ENCODE assay signal across 13 cellular contexts in genomic region chr14:35286707-35287106, GRCh38. TPM values are rescaled to one million over a fixed set of nuclear protein-coding genes. Genes with fewer than 3 reads are reported as not detected.
DNase-seq lines count a peak whose midpoint lies in the region; ATAC-seq and TF ChIP-seq lines count a peak whose summit lies in the region.
"Had no signal": no experiment of that assay in that cellular context is flagged by ENCODE, and none has a peak within 500 bp of the region (broad histone marks: within the 10 kb centered on the region; RNA-seq: fewer than 3 reads in every experiment).

No MANE protein-coding gene starts in this region.

- peak overlapping the region; percentile 96 for H3K27ac ChIP-seq in BLaER1
- H3K27ac ChIP-seq in ovary = no peak overlapping the region
- H3K27ac ChIP-seq: PC-9 had no signal

- DNase-seq in SKM-1 (lab: John Stamatoyannopoulos, UW; ENCODE audit: unreplicated experiment) (peak; percentile 20), immature natural killer cell (peak; percentile 38 to 45 (median 44)), left ventricle myocardium superior (no peak), nephron progenitor cell (no peak), ovary (no peak)
- DNase-seq: NCI-H1930, PC-9, right lobe of liver, transverse colon had no signal

- H3K4me3 Mint-ChIP-seq in immature natural killer cell (peak overlapping the region; percentile 62 to 82 (median 73)), nephron progenitor cell (no peak overlapping the region)
- H3K4me3 Mint-ChIP-seq: GM23338 had no signal

- TF ChIP-seq EP300 in ovary (IDR thresholded peaks at IDR 0.05) = no peak

- H3K36me3 ChIP-seq in BLaER1 (peaks cover 10% of the 10 kb centered on the region; the same call in 1 of the 2 replicates), ovary (no peaks in the 10 kb centered on the region)
- H3K36me3 ChIP-seq: right lobe of liver, transverse colon had no signal

- no peaks in the 10 kb centered on the region for H4K20me1 ChIP-seq in BLaER1

- TF ChIP-seq POLR2A in GM18951 (IDR thresholded peaks at IDR 0.05; ENCODE audit: extremely low read depth, insufficient read depth, insufficient read length) (peak; percentile 22), ovary (IDR thresholded peaks at IDR 0.05) (no peak)

- H3K9me3 ChIP-seq in BLaER1 (peaks cover 4% of the 10 kb centered on the region; the same call in 1 of the 2 replicates), ovary (no peaks in the 10 kb centered on the region)
- H3K9me3 ChIP-seq: right lobe of liver, transverse colon had no signal

- H3K9ac ChIP-seq in BLaER1 = peak overlapping the region; percentile 98

- H3K27ac Mint-ChIP-seq in immature natural killer cell (peak overlapping the region; percentile 95 to 99 (median 96)), nephron progenitor cell (no peak overlapping the region)
- H3K27ac Mint-ChIP-seq: GM23338 had no signal

- H3K4me1 ChIP-seq in BLaER1 (peaks cover 79% of the 10 kb centered on the region), ovary (ENCODE audit: insufficient read depth) (no peaks in the 10 kb centered on the region)

- H3K27me3 Mint-ChIP-seq in immature natural killer cell (ENCODE audit: low read depth in 3 of 3) (peaks cover 0 to 11% (median 9%) of the 10 kb centered on the region in 3 donors), nephron progenitor cell (ENCODE audit: low read depth, poor library complexity) (no peaks in the 10 kb centered on the region)

- no peak for TF ChIP-seq CTCF in nephron progenitor cell (IDR thresholded peaks at IDR 0.05)
- no peak for TF ChIP-seq CTCF in ovary (IDR thresholded peaks at IDR 0.05)

- 80 to 93% (median 90%) methylated on average over 1 of the region's 1 CpG for WGBS in ovary, 3 donors

- H3K27me3 ChIP-seq in BLaER1 (no peaks in the 10 kb centered on the region), ovary (no peaks in the 10 kb centered on the region)
- H3K27me3 ChIP-seq: right lobe of liver, transverse colon had no signal

- H3K4me3 ChIP-seq in BLaER1 = peak overlapping the region; percentile 58
- no peak overlapping the region for H3K4me3 ChIP-seq in ovary
- H3K4me3 ChIP-seq: GM23338, PC-9, right lobe of liver, transverse colon had no signal

- H3K9me3 Mint-ChIP-seq in immature natural killer cell (no peaks in the 10 kb centered on the region), nephron progenitor cell (no peaks in the 10 kb centered on the region)
- H3K9me3 Mint-ChIP-seq: GM23338 had no signal

- ATAC-seq in left ventricle myocardium superior (no peak), HG02970 (IDR thresholded peaks at IDR 0.05; ENCODE audit: low FRiP score, unreplicated experiment) (no peak)
- ATAC-seq: GM23338 had no signal

- H3K4me1 Mint-ChIP-seq in immature natural killer cell (peaks cover 50 to 55% of the 10 kb centered on the region in 2 donors), nephron progenitor cell (peaks cover 9% of the 10 kb centered on the region)

- in situ Hi-C loops in GM18951 (cut with MboI; ENCODE audit: low sequenced_read_pairs, unreplicated experiment) = no loop called here

- intact Hi-C loops in left ventricle myocardium superior (cut with micrococcal nuclease) (no loop called here), ovary (cut with DNase I) (loop anchor here in 1 of 4 donors (10.0 kb wide), 1 partner anchor 72 kb away; no protein-coding TSS in a partner anchor)

- peaks cover 3 to 6% (median 3%) of the 10 kb centered on the region in 3 donors for H3K36me3 Mint-ChIP-seq in immature natural killer cell
- peaks cover 14% of the 10 kb centered on the region for H3K36me3 Mint-ChIP-seq in nephron progenitor cell (ENCODE audit: low read depth)

- peak overlapping the region; percentile 79 for H3K4me2 ChIP-seq in BLaER1
- H3K4me2 ChIP-seq: GM23338, PC-9 had no signal

RNA-seq across cellular contexts. Expression of gene PSMA6, which starts 5.5 kb away (rescaled TPM):
- 100 to 1,000 TPM; 402 to 658 (median 537) TPM for polyA plus RNA-seq in immature natural killer cell
- 185 TPM for total RNA-seq in left ventricle myocardium superior
- 100 to 1,000 TPM in 4 of 7 donors, 10 to 100 TPM in 3; 85.2 to 157 (median 102) TPM for total RNA-seq in ovary
- polyA plus RNA-seq in ovary = 100 to 1,000 TPM; 101 to 156 TPM

Comparison
In these comparisons a context has a peak if more than half of its experiments do, and no peak if none do; other contexts are left out.
1. DNase-seq: peak in SKM-1 (single experiment) and immature natural killer cell (3 of 3); none in left ventricle myocardium superior (single experiment), nephron progenitor cell (single experiment) and ovary (0 of 5).